ENCODE assay signal across 9 cellular contexts in genomic region chr20:36941403-36941835, GRCh38. TPM values are rescaled to one million over a fixed set of nuclear protein-coding genes. Genes with fewer than 3 reads are reported as not detected.
DNase-seq lines count a peak whose midpoint lies in the region; ATAC-seq and TF ChIP-seq lines count a peak whose summit lies in the region.
"Had no signal": no experiment of that assay in that cellular context is flagged by ENCODE, and none has a peak within 500 bp of the region (broad histone marks: within the 10 kb centered on the region; RNA-seq: fewer than 3 reads in every experiment).

No MANE protein-coding gene starts in this region.

- TF ChIP-seq CTCF in mesothelial cell of epicardium (IDR thresholded peaks at IDR 0.05; ENCODE audit: unreplicated experiment), result no peak
- TF ChIP-seq CTCF in upper lobe of left lung (IDR thresholded peaks at IDR 0.05), result no peak

- 55 to 58% methylated on average over 1 of the region's 1 CpG for WGBS in upper lobe of left lung, 2 donors

- TF ChIP-seq EP300 in upper lobe of left lung (IDR thresholded peaks at IDR 0.05), result no peak

- H3K4me3 ChIP-seq in upper lobe of left lung (no peak overlapping the region), Karpas-422 (ENCODE audit: low read length) (no peak overlapping the region)

- H3K36me3 Mint-ChIP-seq in activated naive CD4-positive, alpha-beta T cell treated with anti-CD3 and anti-CD28 coated beads, Interleukin-2, amount 50 U/mL, for 24 hours, result peaks cover 21% of the 10 kb centered on the region
- peaks cover under 1% of the 10 kb centered on the region for H3K36me3 Mint-ChIP-seq in mesothelial cell of epicardium

- H3K9me2 ChIP-seq in Karpas-422 (replicated peaks; ENCODE audit: insufficient read depth, low read length), result no peaks in the 10 kb centered on the region

- no peak for DNase-seq in activated naive CD4-positive, alpha-beta T cell treated with anti-CD3 and anti-CD28 coated beads, Interleukin-2, amount 50 U/mL, for 16 hours
- DNase-seq in amniotic epithelial cell (ENCODE audit: low read depth) (peak; percentile 87), mesothelial cell of epicardium (ENCODE audit: low spot score in 2 of 2, unreplicated experiment in 2 of 2) (no peak), upper lobe of left lung (no peak), Karpas-422 (no peak)
- no peak for DNase-seq in NK-92 treated with Interleukin-12 subunit alpha and Interleukin-12 subunit beta, amount 100 ng/mL, for 24 hours (lab: John Stamatoyannopoulos, UW)

- no peak for TF ChIP-seq POLR2A in upper lobe of left lung (IDR thresholded peaks at IDR 0.05)

- H3K4me3 Mint-ChIP-seq in activated naive CD4-positive, alpha-beta T cell treated with anti-CD3 and anti-CD28 coated beads, Interleukin-2, amount 50 U/mL, for 24 hours, result peak overlapping the region; percentile 63
- H3K4me3 Mint-ChIP-seq in mesothelial cell of epicardium, result no peak overlapping the region

- H2AFZ ChIP-seq in Karpas-422 (ENCODE audit: low read length), result no peak overlapping the region

- H3K79me2 ChIP-seq in Karpas-422 (ENCODE audit: low read length), result no peaks in the 10 kb centered on the region

- peaks cover 75% of the 10 kb centered on the region for H3K4me1 Mint-ChIP-seq in activated naive CD4-positive, alpha-beta T cell treated with anti-CD3 and anti-CD28 coated beads, Interleukin-2, amount 50 U/mL, for 24 hours
- peaks cover 11% of the 10 kb centered on the region for H3K4me1 Mint-ChIP-seq in mesothelial cell of epicardium

- peaks cover 0 to 78% (median 36%) of the 10 kb centered on the region in 4 donors for H3K36me3 ChIP-seq in upper lobe of left lung
- H3K36me3 ChIP-seq in Karpas-422 (ENCODE audit: insufficient read depth, low read length), result peaks cover 15% of the 10 kb centered on the region; the same call in 1 of the 2 replicates

- H3K9ac ChIP-seq in Karpas-422 (ENCODE audit: low read length), result no peak overlapping the region
- H3K9ac ChIP-seq: KMS-11 had no signal

- no peaks in the 10 kb centered on the region for H3K9me3 Mint-ChIP-seq in activated naive CD4-positive, alpha-beta T cell treated with anti-CD3 and anti-CD28 coated beads, Interleukin-2, amount 50 U/mL, for 24 hours
- H3K9me3 Mint-ChIP-seq in mesothelial cell of epicardium, result no peaks in the 10 kb centered on the region

- H3K27me3 ChIP-seq in upper lobe of left lung (no peaks in the 10 kb centered on the region), Karpas-422 (ENCODE audit: low read length) (no peaks in the 10 kb centered on the region)

- no peaks in the 10 kb centered on the region for H3K27me3 Mint-ChIP-seq in activated naive CD4-positive, alpha-beta T cell treated with anti-CD3 and anti-CD28 coated beads, Interleukin-2, amount 50 U/mL, for 24 hours
- no peaks in the 10 kb centered on the region for H3K27me3 Mint-ChIP-seq in mesothelial cell of epicardium (ENCODE audit: low read depth)

- peak overlapping the region; percentile 91 for H3K27ac Mint-ChIP-seq in activated naive CD4-positive, alpha-beta T cell treated with anti-CD3 and anti-CD28 coated beads, Interleukin-2, amount 50 U/mL, for 24 hours
- H3K27ac Mint-ChIP-seq in mesothelial cell of epicardium, result peak overlapping the region; percentile 17

- ATAC-seq in upper lobe of left lung (ENCODE audit: low FRiP score in 2 of 2) (peak in 1 of 2 donors; percentile 9), GM18520 (IDR thresholded peaks at IDR 0.05; ENCODE audit: unreplicated experiment) (no peak)

- H4K20me1 ChIP-seq in Karpas-422 (ENCODE audit: insufficient read depth, low read depth, low read length), result no peaks in the 10 kb centered on the region

- H3K4me2 ChIP-seq in Karpas-422 (ENCODE audit: low read depth, low read length, poor library complexity, severe bottlenecking), result no peak overlapping the region
- H3K4me2 ChIP-seq: KMS-11 had no signal

- H3K4me1 ChIP-seq in upper lobe of left lung, result peaks cover 59 to 67% (median 63%) of the 10 kb centered on the region in 4 donors
- no peaks in the 10 kb centered on the region for H3K4me1 ChIP-seq in Karpas-422 (ENCODE audit: low read length)

- H3K9me3 ChIP-seq in upper lobe of left lung, result no peaks in the 10 kb centered on the region
- no peaks in the 10 kb centered on the region for H3K9me3 ChIP-seq in Karpas-422 (ENCODE audit: low read length)

- peak overlapping the region; percentile 23 to 98 (median 40) for H3K27ac ChIP-seq in upper lobe of left lung
- H3K27ac ChIP-seq in Karpas-422 (ENCODE audit: low read length), result no peak overlapping the region
- H3K27ac ChIP-seq: KMS-11 had no signal

RNA-seq across cellular contexts. Expression of gene SAMHD1, which starts 10.1 kb away (rescaled TPM):
- total RNA-seq in mesothelial cell of epicardium, result 10.3 to 13.6 TPM (median 11.0 TPM) in 3 replicates
- total RNA-seq in upper lobe of left lung, result 100 to 1,000 TPM; 134 to 224 (median 185) TPM
- 26.4 and 28.7 TPM in 2 replicates for total RNA-seq in Karpas-422 (2014; rRNA removed; shearing (Covaris generic); ENCODE audit: low replicate concordance)
